ENCODE assay signal across 1 cellular context in genomic region chr7:25395976-25396375, GRCh38.
TF ChIP-seq lines count a peak whose summit lies in the region.

No MANE protein-coding gene starts in this region.

TF ChIP-seq in GM23338, 12 proteins besides CTCF, POLR2A, EP300 and RAD21 (continued from another document):
- TF ChIP-seq REST (IDR thresholded peaks at IDR 0.05; ENCODE audit: unreplicated experiment) (no peak), ZNF462 (CRISPR knock-in tag; IDR thresholded peaks at IDR 0.05) (no peak), CREB1 (CRISPR knock-in tag; IDR thresholded peaks at IDR 0.05; ENCODE audit: low read depth) (no peak)
TF ChIP-seq in GM23338: peak in this region for 0.
